ENCODE assay signal across 1 cellular context in the genomic region with DNA sequence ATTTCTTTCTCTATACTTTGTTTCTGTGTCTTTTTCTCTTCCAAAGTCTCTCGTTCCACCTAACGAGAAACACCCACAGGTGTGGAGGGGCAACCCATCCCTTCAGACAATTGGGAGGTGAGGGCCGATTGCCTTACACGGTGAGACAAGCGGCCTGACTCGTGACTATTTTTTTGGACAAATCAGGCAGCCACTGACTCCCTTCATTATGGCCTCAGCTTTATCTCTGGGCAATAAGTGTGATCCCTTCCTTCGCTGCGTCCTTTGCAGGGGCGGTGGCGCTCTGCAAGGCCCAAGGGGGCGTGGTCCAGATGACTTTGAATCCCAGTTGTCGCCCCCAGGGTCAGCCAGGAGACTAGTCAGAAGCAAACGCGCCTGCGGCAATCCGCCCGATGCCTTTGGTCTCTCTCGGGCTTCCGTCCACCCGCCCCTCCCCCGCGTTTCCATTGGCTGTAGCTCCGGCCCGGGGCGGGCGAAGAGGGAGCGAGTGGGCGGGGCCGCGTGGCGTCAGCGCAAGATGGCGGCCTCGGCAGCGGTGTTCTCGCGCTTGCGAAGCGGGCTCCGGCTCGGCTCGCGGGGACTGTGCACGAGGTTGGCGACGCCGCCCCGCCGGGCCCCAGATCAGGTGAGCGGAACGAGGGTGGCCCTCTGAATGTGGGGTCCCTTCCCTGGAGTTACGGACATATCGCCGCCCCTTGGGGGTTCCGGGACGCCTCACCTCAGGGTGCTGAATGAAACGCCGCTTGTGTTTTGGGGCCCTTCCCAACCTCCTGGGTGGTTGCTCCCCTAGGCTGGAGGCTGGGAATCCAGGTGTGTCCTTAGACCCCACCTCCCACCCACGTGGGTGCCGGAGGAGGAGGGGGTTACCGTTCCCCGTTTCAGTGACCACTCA.
TF ChIP-seq lines count a peak whose summit lies in the region.

A gene (plus strand): TSS at position 502 of the 892 bp plus-strand sequence. CDS start 16 bp downstream, at position 518.

TF ChIP-seq in WTC11, 78 proteins besides CTCF, POLR2A, EP300 and RAD21 (continued from another document and continues in another):
- TF ChIP-seq, protein P1, sequence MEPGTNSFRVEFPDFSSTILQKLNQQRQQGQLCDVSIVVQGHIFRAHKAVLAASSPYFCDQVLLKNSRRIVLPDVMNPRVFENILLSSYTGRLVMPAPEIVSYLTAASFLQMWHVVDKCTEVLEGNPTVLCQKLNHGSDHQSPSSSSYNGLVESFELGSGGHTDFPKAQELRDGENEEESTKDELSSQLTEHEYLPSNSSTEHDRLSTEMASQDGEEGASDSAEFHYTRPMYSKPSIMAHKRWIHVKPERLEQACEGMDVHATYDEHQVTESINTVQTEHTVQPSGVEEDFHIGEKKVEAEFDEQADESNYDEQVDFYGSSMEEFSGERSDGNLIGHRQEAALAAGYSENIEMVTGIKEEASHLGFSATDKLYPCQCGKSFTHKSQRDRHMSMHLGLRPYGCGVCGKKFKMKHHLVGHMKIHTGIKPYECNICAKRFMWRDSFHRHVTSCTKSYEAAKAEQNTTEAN (CRISPR knock-in tag; IDR thresholded peaks at IDR 0.05), result peak; percentile 93; the same call in 1 of the 2 replicates
- TF ChIP-seq, protein P2, sequence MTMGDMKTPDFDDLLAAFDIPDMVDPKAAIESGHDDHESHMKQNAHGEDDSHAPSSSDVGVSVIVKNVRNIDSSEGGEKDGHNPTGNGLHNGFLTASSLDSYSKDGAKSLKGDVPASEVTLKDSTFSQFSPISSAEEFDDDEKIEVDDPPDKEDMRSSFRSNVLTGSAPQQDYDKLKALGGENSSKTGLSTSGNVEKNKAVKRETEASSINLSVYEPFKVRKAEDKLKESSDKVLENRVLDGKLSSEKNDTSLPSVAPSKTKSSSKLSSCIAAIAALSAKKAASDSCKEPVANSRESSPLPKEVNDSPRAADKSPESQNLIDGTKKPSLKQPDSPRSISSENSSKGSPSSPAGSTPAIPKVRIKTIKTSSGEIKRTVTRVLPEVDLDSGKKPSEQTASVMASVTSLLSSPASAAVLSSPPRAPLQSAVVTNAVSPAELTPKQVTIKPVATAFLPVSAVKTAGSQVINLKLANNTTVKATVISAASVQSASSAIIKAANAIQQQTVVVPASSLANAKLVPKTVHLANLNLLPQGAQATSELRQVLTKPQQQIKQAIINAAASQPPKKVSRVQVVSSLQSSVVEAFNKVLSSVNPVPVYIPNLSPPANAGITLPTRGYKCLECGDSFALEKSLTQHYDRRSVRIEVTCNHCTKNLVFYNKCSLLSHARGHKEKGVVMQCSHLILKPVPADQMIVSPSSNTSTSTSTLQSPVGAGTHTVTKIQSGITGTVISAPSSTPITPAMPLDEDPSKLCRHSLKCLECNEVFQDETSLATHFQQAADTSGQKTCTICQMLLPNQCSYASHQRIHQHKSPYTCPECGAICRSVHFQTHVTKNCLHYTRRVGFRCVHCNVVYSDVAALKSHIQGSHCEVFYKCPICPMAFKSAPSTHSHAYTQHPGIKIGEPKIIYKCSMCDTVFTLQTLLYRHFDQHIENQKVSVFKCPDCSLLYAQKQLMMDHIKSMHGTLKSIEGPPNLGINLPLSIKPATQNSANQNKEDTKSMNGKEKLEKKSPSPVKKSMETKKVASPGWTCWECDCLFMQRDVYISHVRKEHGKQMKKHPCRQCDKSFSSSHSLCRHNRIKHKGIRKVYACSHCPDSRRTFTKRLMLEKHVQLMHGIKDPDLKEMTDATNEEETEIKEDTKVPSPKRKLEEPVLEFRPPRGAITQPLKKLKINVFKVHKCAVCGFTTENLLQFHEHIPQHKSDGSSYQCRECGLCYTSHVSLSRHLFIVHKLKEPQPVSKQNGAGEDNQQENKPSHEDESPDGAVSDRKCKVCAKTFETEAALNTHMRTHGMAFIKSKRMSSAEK (CRISPR knock-in tag; IDR thresholded peaks at IDR 0.05; ENCODE audit: borderline replicate concordance), result no peak
- TF ChIP-seq JAZF1 (CRISPR knock-in tag; IDR thresholded peaks at IDR 0.05) (no peak), NFE2L1 (CRISPR knock-in tag; IDR thresholded peaks at IDR 0.05) (peak; percentile 31; the same call in 1 of the 2 replicates), ZNF219 (CRISPR knock-in tag; IDR thresholded peaks at IDR 0.05; ENCODE audit: borderline replicate concordance) (no peak), ZBTB21 (CRISPR knock-in tag; IDR thresholded peaks at IDR 0.05; ENCODE audit: borderline replicate concordance) (no peak), PRRX2 (CRISPR knock-in tag; IDR thresholded peaks at IDR 0.05) (no peak), ZNF416 (CRISPR knock-in tag; IDR thresholded peaks at IDR 0.05) (0 out of 2 replicates have a peak, but pooled peaks have one; percentile 52), NR1H2 (CRISPR knock-in tag; IDR thresholded peaks at IDR 0.05) (0 out of 2 replicates have a peak, but pooled peaks have one; percentile 34), MYBL2 (CRISPR knock-in tag; IDR thresholded peaks at IDR 0.05) (peak; percentile 79), GTF2I (CRISPR knock-in tag; conservative IDR thresholded peaks at IDR 0.05) (no peak), NR3C1 (CRISPR knock-in tag; conservative IDR thresholded peaks at IDR 0.05; ENCODE audit: low read depth) (no peak), TEAD4 (CRISPR knock-in tag; IDR thresholded peaks at IDR 0.05) (no peak), ZNF263 (CRISPR knock-in tag; IDR thresholded peaks at IDR 0.05; ENCODE audit: low read depth) (no peak), CREB1 (CRISPR knock-in tag; IDR thresholded peaks at IDR 0.05) (no peak), KAT7 (CRISPR knock-in tag; IDR thresholded peaks at IDR 0.05; ENCODE audit: borderline replicate concordance) (0 out of 2 replicates have a peak, but pooled peaks have one; percentile 91), RELA (CRISPR knock-in tag; IDR thresholded peaks at IDR 0.05; ENCODE audit: borderline replicate concordance) (no peak), TEAD1 (CRISPR knock-in tag; IDR thresholded peaks at IDR 0.05) (peak; percentile 65), NFYB (CRISPR knock-in tag; conservative IDR thresholded peaks at IDR 0.05; ENCODE audit: low read depth) (peak; percentile 97), ZNF423 (CRISPR knock-in tag; IDR thresholded peaks at IDR 0.05) (peak; percentile 14; the same call in 1 of the 2 replicates), JUN (CRISPR knock-in tag; IDR thresholded peaks at IDR 0.05) (peak; percentile 85; the same call in 1 of the 2 replicates), MXD4 (CRISPR knock-in tag; IDR thresholded peaks at IDR 0.05; ENCODE audit: borderline replicate concordance) (no peak), ZNF396 (CRISPR knock-in tag; IDR thresholded peaks at IDR 0.05; ENCODE audit: borderline replicate concordance) (no peak), HMGA2 (CRISPR knock-in tag; IDR thresholded peaks at IDR 0.05) (no peak), NFATC4 (CRISPR knock-in tag; IDR thresholded peaks at IDR 0.05) (no peak)
- TF ChIP-seq, protein P3, sequence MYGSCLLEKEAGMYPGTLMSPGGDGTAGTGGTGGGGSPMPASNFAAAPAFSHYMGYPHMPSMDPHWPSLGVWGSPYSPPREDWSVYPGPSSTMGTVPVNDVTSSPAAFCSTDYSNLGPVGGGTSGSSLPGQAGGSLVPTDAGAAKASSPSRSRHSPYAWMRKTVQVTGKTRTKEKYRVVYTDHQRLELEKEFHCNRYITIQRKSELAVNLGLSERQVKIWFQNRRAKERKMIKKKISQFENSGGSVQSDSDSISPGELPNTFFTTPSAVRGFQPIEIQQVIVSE (CRISPR knock-in tag; IDR thresholded peaks at IDR 0.05; ENCODE audit: borderline replicate concordance), result no peak
- TF ChIP-seq, protein P4, sequence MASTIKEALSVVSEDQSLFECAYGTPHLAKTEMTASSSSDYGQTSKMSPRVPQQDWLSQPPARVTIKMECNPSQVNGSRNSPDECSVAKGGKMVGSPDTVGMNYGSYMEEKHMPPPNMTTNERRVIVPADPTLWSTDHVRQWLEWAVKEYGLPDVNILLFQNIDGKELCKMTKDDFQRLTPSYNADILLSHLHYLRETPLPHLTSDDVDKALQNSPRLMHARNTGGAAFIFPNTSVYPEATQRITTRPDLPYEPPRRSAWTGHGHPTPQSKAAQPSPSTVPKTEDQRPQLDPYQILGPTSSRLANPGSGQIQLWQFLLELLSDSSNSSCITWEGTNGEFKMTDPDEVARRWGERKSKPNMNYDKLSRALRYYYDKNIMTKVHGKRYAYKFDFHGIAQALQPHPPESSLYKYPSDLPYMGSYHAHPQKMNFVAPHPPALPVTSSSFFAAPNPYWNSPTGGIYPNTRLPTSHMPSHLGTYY (CRISPR knock-in tag; IDR thresholded peaks at IDR 0.05), result no peak
- TF ChIP-seq, protein P5, sequence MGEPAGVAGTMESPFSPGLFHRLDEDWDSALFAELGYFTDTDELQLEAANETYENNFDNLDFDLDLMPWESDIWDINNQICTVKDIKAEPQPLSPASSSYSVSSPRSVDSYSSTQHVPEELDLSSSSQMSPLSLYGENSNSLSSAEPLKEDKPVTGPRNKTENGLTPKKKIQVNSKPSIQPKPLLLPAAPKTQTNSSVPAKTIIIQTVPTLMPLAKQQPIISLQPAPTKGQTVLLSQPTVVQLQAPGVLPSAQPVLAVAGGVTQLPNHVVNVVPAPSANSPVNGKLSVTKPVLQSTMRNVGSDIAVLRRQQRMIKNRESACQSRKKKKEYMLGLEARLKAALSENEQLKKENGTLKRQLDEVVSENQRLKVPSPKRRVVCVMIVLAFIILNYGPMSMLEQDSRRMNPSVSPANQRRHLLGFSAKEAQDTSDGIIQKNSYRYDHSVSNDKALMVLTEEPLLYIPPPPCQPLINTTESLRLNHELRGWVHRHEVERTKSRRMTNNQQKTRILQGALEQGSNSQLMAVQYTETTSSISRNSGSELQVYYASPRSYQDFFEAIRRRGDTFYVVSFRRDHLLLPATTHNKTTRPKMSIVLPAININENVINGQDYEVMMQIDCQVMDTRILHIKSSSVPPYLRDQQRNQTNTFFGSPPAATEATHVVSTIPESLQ (CRISPR knock-in tag; IDR thresholded peaks at IDR 0.05), result no peak
- TF ChIP-seq, protein P6, sequence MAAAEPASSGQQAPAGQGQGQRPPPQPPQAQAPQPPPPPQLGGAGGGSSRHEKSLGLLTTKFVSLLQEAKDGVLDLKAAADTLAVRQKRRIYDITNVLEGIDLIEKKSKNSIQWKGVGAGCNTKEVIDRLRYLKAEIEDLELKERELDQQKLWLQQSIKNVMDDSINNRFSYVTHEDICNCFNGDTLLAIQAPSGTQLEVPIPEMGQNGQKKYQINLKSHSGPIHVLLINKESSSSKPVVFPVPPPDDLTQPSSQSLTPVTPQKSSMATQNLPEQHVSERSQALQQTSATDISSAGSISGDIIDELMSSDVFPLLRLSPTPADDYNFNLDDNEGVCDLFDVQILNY (CRISPR knock-in tag; IDR thresholded peaks at IDR 0.05), result peak; percentile 93
- TF ChIP-seq, protein P7, sequence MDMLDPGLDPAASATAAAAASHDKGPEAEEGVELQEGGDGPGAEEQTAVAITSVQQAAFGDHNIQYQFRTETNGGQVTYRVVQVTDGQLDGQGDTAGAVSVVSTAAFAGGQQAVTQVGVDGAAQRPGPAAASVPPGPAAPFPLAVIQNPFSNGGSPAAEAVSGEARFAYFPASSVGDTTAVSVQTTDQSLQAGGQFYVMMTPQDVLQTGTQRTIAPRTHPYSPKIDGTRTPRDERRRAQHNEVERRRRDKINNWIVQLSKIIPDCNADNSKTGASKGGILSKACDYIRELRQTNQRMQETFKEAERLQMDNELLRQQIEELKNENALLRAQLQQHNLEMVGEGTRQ (CRISPR knock-in tag; IDR thresholded peaks at IDR 0.05), result peak; percentile 61; the same call in 1 of the 2 replicates
- TF ChIP-seq, protein P8, sequence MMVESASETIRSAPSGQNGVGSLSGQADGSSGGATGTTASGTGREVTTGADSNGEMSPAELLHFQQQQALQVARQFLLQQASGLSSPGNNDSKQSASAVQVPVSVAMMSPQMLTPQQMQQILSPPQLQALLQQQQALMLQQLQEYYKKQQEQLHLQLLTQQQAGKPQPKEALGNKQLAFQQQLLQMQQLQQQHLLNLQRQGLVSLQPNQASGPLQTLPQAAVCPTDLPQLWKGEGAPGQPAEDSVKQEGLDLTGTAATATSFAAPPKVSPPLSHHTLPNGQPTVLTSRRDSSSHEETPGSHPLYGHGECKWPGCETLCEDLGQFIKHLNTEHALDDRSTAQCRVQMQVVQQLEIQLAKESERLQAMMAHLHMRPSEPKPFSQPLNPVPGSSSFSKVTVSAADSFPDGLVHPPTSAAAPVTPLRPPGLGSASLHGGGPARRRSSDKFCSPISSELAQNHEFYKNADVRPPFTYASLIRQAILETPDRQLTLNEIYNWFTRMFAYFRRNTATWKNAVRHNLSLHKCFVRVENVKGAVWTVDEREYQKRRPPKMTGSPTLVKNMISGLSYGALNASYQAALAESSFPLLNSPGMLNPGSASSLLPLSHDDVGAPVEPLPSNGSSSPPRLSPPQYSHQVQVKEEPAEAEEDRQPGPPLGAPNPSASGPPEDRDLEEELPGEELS (CRISPR knock-in tag; IDR thresholded peaks at IDR 0.05), result peak; percentile 75; the same call in 1 of the 2 replicates
- TF ChIP-seq, protein P9, sequence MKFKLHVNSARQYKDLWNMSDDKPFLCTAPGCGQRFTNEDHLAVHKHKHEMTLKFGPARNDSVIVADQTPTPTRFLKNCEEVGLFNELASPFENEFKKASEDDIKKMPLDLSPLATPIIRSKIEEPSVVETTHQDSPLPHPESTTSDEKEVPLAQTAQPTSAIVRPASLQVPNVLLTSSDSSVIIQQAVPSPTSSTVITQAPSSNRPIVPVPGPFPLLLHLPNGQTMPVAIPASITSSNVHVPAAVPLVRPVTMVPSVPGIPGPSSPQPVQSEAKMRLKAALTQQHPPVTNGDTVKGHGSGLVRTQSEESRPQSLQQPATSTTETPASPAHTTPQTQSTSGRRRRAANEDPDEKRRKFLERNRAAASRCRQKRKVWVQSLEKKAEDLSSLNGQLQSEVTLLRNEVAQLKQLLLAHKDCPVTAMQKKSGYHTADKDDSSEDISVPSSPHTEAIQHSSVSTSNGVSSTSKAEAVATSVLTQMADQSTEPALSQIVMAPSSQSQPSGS (CRISPR knock-in tag; IDR thresholded peaks at IDR 0.05; ENCODE audit: borderline replicate concordance, low read depth), result no peak
- TF ChIP-seq, protein P10, sequence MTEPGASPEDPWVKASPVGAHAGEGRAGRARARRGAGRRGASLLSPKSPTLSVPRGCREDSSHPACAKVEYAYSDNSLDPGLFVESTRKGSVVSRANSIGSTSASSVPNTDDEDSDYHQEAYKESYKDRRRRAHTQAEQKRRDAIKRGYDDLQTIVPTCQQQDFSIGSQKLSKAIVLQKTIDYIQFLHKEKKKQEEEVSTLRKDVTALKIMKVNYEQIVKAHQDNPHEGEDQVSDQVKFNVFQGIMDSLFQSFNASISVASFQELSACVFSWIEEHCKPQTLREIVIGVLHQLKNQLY (CRISPR knock-in tag; IDR thresholded peaks at IDR 0.05), result 0 out of 2 replicates have a peak, but pooled peaks have one; percentile 58
- TF ChIP-seq, protein P11, sequence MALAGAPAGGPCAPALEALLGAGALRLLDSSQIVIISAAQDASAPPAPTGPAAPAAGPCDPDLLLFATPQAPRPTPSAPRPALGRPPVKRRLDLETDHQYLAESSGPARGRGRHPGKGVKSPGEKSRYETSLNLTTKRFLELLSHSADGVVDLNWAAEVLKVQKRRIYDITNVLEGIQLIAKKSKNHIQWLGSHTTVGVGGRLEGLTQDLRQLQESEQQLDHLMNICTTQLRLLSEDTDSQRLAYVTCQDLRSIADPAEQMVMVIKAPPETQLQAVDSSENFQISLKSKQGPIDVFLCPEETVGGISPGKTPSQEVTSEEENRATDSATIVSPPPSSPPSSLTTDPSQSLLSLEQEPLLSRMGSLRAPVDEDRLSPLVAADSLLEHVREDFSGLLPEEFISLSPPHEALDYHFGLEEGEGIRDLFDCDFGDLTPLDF (CRISPR knock-in tag; IDR thresholded peaks at IDR 0.05), result peak; percentile 67; the same call in 1 of the 2 replicates
